1 cellular context compared by ENCODE assay signal in the genomic region with DNA sequence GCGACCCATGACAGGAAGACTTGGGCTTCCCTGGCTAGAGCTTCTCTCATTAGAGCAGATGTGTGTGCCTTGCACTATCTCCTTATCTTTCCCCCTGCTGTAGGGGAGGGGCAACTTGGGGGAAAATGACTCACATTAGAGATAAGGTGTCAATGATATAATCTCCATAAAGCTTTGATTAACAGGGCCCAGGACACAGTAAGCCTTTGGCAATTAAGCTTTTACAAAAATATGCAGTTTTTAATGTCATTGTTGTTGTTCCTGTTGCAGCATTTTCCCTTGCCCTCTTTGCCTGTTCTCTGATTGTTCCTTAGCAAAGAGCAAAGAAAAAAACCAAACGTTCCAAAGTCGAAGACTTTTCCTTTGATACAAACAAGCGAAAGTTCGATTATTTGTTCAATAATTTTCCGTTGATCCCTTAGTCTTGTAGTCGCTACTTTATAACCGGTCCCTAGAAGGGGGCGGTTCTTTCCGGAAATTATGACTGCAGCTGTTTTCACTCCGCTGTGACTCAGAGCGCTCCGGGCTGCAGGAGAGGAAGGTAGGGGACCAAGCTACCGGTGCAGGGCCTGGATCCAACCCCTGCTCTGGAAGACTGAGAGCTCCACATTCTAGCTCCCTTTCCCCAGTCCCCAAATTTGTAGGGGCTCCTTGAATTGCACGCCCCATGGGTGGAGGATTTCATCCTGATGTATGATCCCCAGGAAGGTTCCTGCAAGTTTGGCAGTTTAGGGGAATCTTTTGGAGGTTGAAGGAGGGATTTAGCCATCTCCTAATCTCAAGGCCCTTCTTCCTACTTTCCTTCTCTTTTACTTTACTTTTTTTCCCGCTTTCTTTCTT.
TF ChIP-seq lines count a peak whose summit lies in the region.

VWA5A (plus strand) TSS at position 509 of the 840 bp plus-strand sequence. CDS start 2,062 bp downstream, outside the sequence.

TF ChIP-seq in K562, 482 proteins besides CTCF, POLR2A, EP300 and RAD21 (continued from another document and continues in another):
- TF ChIP-seq FOS (IDR thresholded peaks at IDR 0.05; ENCODE audit: extremely low read depth, insufficient read length) (peak; percentile 42), TAL1 (IDR thresholded peaks at IDR 0.05) (peak; percentile 3; the same call in 1 of the 2 replicates), GMEB1 (CRISPR knock-in tag; IDR thresholded peaks at IDR 0.05) (no peak), ETV1 (tag; conservative IDR thresholded peaks at IDR 0.05; ENCODE audit: low read depth) (peak; percentile 85), BCL6 (CRISPR knock-in tag; IDR thresholded peaks at IDR 0.05) (no peak), RB1 (IDR thresholded peaks at IDR 0.05; ENCODE audit: low read depth) (no peak), ADNP (tag; IDR thresholded peaks at IDR 0.05) (peak; percentile 58; the same call in 1 of the 2 replicates), OTX1 (CRISPR knock-in tag; IDR thresholded peaks at IDR 0.05) (no peak), TRIM24 (IDR thresholded peaks at IDR 0.05) (no peak), SNRNP70 (optimal IDR thresholded peaks at IDR 0.05; ENCODE audit: low read depth, low read length) (no peak), THAP12 (CRISPR knock-in tag; IDR thresholded peaks at IDR 0.05) (0 out of 2 replicates have a peak, but pooled peaks have one; percentile 30), FIP1L1 (IDR thresholded peaks at IDR 0.05; ENCODE audit: low read depth, low read length, poor library complexity, severe bottlenecking) (no peak), SMC3 (conservative IDR thresholded peaks at IDR 0.05; ENCODE audit: insufficient read depth, low read depth, low read length) (no peak), NFYB (IDR thresholded peaks at IDR 0.05; ENCODE audit: extremely low read depth, insufficient read length) (no peak), ZBED1 (IDR thresholded peaks at IDR 0.05) (no peak), MCM2 (IDR thresholded peaks at IDR 0.05; ENCODE audit: low read depth) (no peak), RAD51 (IDR thresholded peaks at IDR 0.05; ENCODE audit: borderline replicate concordance, low read depth) (no peak), POLR3A (IDR thresholded peaks at IDR 0.05; ENCODE audit: borderline replicate concordance, extremely low read depth, insufficient read depth, insufficient read length) (no peak), RUNX1 (IDR thresholded peaks at IDR 0.05; ENCODE audit: low read depth) (no peak), ZNF561 (CRISPR knock-in tag; conservative IDR thresholded peaks at IDR 0.05) (no peak), CREB1 (IDR thresholded peaks at IDR 0.05) (peak; percentile 22; the same call in 1 of the 2 replicates), CREB1 (CRISPR knock-in tag; IDR thresholded peaks at IDR 0.05) (no peak), HNRNPL (IDR thresholded peaks at IDR 0.05; ENCODE audit: low read depth, low read length) (no peak), ZNF589 (CRISPR knock-in tag; IDR thresholded peaks at IDR 0.05; ENCODE audit: low read depth) (peak; percentile 55; the same call in 1 of the 2 replicates), PTRF (tag; IDR thresholded peaks at IDR 0.05) (no peak), SIN3A (IDR thresholded peaks at IDR 0.05; ENCODE audit: borderline replicate concordance in 2 of 2, control insufficient read depth in 1 of 2, low read depth in 2 of 2, low read length in 2 of 2) (peak; percentile 68 to 75; a peak in 3 of 4 replicates), NBN (IDR thresholded peaks at IDR 0.05; ENCODE audit: low read depth) (no peak; the same call in 1 of the 2 replicates), ZNF347 (CRISPR knock-in tag; IDR thresholded peaks at IDR 0.05; ENCODE audit: low read depth) (no peak), SMARCA4 (IDR thresholded peaks at IDR 0.05) (peak; percentile 90), CXXC5 (CRISPR knock-in tag; IDR thresholded peaks at IDR 0.05) (peak; percentile 15), MEIS2 (IDR thresholded peaks at IDR 0.05; ENCODE audit: partially characterized antibody) (peak; percentile 58), GTF3C2 (IDR thresholded peaks at IDR 0.05; ENCODE audit: borderline replicate concordance, extremely low read depth, insufficient read length) (no peak), NFATC3 (IDR thresholded peaks at IDR 0.05) (peak; percentile 77; the same call in 1 of the 2 replicates)
- TF ChIP-seq, protein P1, sequence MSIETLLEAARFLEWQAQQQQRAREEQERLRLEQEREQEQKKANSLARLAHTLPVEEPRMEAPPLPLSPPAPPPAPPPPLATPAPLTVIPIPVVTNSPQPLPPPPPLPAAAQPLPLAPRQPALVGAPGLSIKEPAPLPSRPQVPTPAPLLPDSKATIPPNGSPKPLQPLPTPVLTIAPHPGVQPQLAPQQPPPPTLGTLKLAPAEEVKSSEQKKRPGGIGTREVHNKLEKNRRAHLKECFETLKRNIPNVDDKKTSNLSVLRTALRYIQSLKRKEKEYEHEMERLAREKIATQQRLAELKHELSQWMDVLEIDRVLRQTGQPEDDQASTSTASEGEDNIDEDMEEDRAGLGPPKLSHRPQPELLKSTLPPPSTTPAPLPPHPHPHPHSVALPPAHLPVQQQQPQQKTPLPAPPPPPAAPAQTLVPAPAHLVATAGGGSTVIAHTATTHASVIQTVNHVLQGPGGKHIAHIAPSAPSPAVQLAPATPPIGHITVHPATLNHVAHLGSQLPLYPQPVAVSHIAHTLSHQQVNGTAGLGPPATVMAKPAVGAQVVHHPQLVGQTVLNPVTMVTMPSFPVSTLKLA (conservative IDR thresholded peaks at IDR 0.05), result peak in 1 of 2 experiments; percentile 44; a peak in 1 of 4 replicates
- TF ChIP-seq, protein P2, sequence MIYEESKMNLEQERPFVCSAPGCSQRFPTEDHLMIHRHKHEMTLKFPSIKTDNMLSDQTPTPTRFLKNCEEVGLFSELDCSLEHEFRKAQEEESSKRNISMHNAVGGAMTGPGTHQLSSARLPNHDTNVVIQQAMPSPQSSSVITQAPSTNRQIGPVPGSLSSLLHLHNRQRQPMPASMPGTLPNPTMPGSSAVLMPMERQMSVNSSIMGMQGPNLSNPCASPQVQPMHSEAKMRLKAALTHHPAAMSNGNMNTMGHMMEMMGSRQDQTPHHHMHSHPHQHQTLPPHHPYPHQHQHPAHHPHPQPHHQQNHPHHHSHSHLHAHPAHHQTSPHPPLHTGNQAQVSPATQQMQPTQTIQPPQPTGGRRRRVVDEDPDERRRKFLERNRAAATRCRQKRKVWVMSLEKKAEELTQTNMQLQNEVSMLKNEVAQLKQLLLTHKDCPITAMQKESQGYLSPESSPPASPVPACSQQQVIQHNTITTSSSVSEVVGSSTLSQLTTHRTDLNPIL (CRISPR knock-in tag; IDR thresholded peaks at IDR 0.05), result no peak
- TF ChIP-seq, protein P3, sequence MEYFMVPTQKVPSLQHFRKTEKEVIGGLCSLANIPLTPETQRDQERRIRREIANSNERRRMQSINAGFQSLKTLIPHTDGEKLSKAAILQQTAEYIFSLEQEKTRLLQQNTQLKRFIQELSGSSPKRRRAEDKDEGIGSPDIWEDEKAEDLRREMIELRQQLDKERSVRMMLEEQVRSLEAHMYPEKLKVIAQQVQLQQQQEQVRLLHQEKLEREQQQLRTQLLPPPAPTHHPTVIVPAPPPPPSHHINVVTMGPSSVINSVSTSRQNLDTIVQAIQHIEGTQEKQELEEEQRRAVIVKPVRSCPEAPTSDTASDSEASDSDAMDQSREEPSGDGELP (CRISPR knock-in tag; IDR thresholded peaks at IDR 0.05; ENCODE audit: borderline replicate concordance), result peak; percentile 96
- TF ChIP-seq, protein P4, sequence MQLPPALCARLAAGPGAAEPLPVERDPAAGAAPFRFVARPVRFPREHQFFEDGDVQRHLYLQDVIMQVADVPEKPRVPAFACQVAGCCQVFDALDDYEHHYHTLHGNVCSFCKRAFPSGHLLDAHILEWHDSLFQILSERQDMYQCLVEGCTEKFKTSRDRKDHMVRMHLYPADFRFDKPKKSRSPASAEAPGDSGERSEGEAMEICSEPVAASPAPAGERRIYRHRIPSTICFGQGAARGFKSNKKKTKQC (CRISPR knock-in tag; IDR thresholded peaks at IDR 0.05), result no peak
- TF ChIP-seq, protein P5, sequence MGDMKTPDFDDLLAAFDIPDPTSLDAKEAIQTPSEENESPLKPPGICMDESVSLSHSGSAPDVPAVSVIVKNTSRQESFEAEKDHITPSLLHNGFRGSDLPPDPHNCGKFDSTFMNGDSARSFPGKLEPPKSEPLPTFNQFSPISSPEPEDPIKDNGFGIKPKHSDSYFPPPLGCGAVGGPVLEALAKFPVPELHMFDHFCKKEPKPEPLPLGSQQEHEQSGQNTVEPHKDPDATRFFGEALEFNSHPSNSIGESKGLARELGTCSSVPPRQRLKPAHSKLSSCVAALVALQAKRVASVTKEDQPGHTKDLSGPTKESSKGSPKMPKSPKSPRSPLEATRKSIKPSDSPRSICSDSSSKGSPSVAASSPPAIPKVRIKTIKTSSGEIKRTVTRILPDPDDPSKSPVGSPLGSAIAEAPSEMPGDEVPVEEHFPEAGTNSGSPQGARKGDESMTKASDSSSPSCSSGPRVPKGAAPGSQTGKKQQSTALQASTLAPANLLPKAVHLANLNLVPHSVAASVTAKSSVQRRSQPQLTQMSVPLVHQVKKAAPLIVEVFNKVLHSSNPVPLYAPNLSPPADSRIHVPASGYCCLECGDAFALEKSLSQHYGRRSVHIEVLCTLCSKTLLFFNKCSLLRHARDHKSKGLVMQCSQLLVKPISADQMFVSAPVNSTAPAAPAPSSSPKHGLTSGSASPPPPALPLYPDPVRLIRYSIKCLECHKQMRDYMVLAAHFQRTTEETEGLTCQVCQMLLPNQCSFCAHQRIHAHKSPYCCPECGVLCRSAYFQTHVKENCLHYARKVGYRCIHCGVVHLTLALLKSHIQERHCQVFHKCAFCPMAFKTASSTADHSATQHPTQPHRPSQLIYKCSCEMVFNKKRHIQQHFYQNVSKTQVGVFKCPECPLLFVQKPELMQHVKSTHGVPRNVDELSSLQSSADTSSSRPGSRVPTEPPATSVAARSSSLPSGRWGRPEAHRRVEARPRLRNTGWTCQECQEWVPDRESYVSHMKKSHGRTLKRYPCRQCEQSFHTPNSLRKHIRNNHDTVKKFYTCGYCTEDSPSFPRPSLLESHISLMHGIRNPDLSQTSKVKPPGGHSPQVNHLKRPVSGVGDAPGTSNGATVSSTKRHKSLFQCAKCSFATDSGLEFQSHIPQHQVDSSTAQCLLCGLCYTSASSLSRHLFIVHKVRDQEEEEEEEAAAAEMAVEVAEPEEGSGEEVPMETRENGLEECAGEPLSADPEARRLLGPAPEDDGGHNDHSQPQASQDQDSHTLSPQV (IDR thresholded peaks at IDR 0.05), result peak; percentile 27; the same call in 1 of the 2 replicates
- TF ChIP-seq, protein P6, sequence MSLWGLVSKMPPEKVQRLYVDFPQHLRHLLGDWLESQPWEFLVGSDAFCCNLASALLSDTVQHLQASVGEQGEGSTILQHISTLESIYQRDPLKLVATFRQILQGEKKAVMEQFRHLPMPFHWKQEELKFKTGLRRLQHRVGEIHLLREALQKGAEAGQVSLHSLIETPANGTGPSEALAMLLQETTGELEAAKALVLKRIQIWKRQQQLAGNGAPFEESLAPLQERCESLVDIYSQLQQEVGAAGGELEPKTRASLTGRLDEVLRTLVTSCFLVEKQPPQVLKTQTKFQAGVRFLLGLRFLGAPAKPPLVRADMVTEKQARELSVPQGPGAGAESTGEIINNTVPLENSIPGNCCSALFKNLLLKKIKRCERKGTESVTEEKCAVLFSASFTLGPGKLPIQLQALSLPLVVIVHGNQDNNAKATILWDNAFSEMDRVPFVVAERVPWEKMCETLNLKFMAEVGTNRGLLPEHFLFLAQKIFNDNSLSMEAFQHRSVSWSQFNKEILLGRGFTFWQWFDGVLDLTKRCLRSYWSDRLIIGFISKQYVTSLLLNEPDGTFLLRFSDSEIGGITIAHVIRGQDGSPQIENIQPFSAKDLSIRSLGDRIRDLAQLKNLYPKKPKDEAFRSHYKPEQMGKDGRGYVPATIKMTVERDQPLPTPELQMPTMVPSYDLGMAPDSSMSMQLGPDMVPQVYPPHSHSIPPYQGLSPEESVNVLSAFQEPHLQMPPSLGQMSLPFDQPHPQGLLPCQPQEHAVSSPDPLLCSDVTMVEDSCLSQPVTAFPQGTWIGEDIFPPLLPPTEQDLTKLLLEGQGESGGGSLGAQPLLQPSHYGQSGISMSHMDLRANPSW (CRISPR knock-in tag; IDR thresholded peaks at IDR 0.05), result no peak
